In genomic region chr6:30162265-30163089, GRCh38 we compare ENCODE assay signal across 1 cellular context.
TF ChIP-seq lines count a peak whose summit lies in the region.

No MANE protein-coding gene starts in this region.

TF ChIP-seq in liver, 16 proteins besides CTCF, POLR2A, EP300 and RAD21 (continued from another document):
- no peak for TF ChIP-seq REST (IDR thresholded peaks at IDR 0.05)
- no peak for TF ChIP-seq MAX (IDR thresholded peaks at IDR 0.05)
- TF ChIP-seq HNF4A (conservative IDR thresholded peaks at IDR 0.05), result no peak
- no peak for TF ChIP-seq ZBTB33 (IDR thresholded peaks at IDR 0.05)
- TF ChIP-seq FOXA2 (IDR thresholded peaks at IDR 0.05), result no peak
- TF ChIP-seq TAF1 (conservative IDR thresholded peaks at IDR 0.05), result no peak
TF ChIP-seq in liver: peak in this region for 0.
